14 cellular contexts compared by ENCODE assay signal in the genomic region with DNA sequence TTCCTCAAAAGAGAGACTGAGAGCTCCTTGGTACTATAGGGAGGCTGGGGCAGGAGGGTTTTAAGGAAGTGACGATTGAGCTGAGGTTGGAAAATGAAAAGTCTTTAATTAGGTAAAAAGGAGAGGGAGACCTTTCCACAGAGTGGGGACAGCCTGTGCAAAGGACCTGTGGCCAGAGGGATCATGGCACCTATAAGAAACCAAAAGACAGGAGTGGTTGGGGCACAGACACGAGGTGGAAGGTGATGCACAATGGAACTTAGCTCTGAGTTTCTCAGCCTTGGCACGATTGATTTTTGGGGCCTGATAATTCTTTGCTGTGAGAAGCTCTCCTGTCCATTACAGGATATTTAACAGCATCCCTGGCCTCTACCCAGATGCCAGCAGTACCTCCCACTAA.
"Had no signal": no experiment of that assay in that cellular context is flagged by ENCODE, and none has a peak within 500 bp of the region (broad histone marks: within the 10 kb centered on the region; RNA-seq: fewer than 3 reads in every experiment).

No MANE protein-coding gene starts in this region.

- H3K27me3 Mint-ChIP-seq: activated CD4-positive, alpha-beta memory T cell treated with anti-CD3 and anti-CD28 coated beads for 36 hours; activated T-helper 17 cell treated with anti-CD3 and anti-CD28 coated beads, Interleukin-2, amount 50 U/mL, for 72 hours had no signal

- H3K4me3 ChIP-seq: ascending aorta, breast epithelium, coronary artery had no signal

- H3K4me3 Mint-ChIP-seq: activated CD4-positive, alpha-beta memory T cell treated with anti-CD3 and anti-CD28 coated beads for 36 hours; activated CD8-positive, alpha-beta memory T cell treated with anti-CD3 and anti-CD28 coated beads, Interleukin-2, amount 10 ng/mL, durations not matched to agents 7 days and 5 days; activated T-helper 17 cell treated with anti-CD3 and anti-CD28 coated beads, Interleukin-2, amount 50 U/mL, for 72 hours; mesothelial cell of epicardium; nephron progenitor cell; stimulated activated naive B cell treated with anti-CD40 and anti-IgM and Interleukin-4, amounts not matched to agents 10 μg/mL and 1 μg/mL and 100 μg/mL, for 72 hours had no signal

- H3K36me3 Mint-ChIP-seq: activated CD4-positive, alpha-beta memory T cell treated with anti-CD3 and anti-CD28 coated beads for 36 hours; mesothelial cell of epicardium had no signal

- H3K36me3 ChIP-seq: ascending aorta, breast epithelium had no signal

- H3K9me3 Mint-ChIP-seq: activated CD4-positive, alpha-beta memory T cell treated with anti-CD3 and anti-CD28 coated beads for 36 hours; activated T-helper 17 cell treated with anti-CD3 and anti-CD28 coated beads, Interleukin-2, amount 50 U/mL, for 72 hours; nephron progenitor cell had no signal

- H3K9me3 ChIP-seq: ascending aorta, breast epithelium had no signal

- H3K27ac ChIP-seq: ascending aorta, breast epithelium, coronary artery had no signal

- FAIRE-seq: endometrium, kidney had no signal

- H3K27ac Mint-ChIP-seq: activated CD4-positive, alpha-beta memory T cell treated with anti-CD3 and anti-CD28 coated beads for 36 hours; activated CD8-positive, alpha-beta memory T cell treated with anti-CD3 and anti-CD28 coated beads, Interleukin-2, amount 10 ng/mL, durations not matched to agents 7 days and 5 days; activated T-helper 17 cell treated with anti-CD3 and anti-CD28 coated beads, Interleukin-2, amount 50 U/mL, for 72 hours; mesothelial cell of epicardium; nephron progenitor cell had no signal

- DNase-seq: activated CD8-positive, alpha-beta memory T cell treated with anti-CD3 and anti-CD28 coated beads, Interleukin-2, amount 10 ng/mL, durations not matched to agents 7 days and 5 days; activated naive CD4-positive, alpha-beta T cell treated with Interleukin-2 at 50 U/mL for 16 hours; foreskin melanocyte; kidney; occipital lobe had no signal

- H3K27me3 ChIP-seq: ascending aorta, breast epithelium had no signal

- ATAC-seq: activated CD8-positive, alpha-beta memory T cell treated with anti-CD3 and anti-CD28 coated beads, Interleukin-2, amount 10 ng/mL, durations not matched to agents 7 days and 5 days had no signal
